ENCODE assay signal across 1 cellular context in the genomic region with DNA sequence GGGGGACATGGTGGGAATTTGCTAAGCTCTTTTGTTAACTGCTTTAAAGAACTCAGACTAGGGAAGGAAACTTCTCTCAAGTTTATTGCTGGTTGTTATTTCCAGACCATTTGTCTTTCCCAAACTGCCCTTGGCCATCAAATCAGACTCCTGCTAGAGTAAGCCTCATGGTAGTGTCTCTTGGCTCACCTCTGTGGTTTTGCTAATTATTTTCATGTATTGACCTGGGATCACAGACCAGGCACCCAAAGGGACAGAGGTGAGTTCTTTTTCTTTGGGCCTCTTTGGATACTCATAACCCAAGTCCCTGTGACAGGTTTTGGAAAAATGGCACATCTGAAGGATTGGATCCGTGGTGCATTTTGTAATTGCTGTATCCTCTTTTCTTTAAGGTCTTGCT.
TF ChIP-seq lines count a peak whose summit lies in the region.

No MANE protein-coding gene starts in this region.

TF ChIP-seq in WTC11, 78 proteins besides CTCF, POLR2A, EP300 and RAD21 (continued from another document):
- TF ChIP-seq, protein P1, sequence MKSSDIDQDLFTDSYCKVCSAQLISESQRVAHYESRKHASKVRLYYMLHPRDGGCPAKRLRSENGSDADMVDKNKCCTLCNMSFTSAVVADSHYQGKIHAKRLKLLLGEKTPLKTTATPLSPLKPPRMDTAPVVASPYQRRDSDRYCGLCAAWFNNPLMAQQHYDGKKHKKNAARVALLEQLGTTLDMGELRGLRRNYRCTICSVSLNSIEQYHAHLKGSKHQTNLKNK (CRISPR knock-in tag; IDR thresholded peaks at IDR 0.05), result no peak
- no peak for TF ChIP-seq NR3C1 (CRISPR knock-in tag; conservative IDR thresholded peaks at IDR 0.05; ENCODE audit: low read depth)
- TF ChIP-seq, protein P2, sequence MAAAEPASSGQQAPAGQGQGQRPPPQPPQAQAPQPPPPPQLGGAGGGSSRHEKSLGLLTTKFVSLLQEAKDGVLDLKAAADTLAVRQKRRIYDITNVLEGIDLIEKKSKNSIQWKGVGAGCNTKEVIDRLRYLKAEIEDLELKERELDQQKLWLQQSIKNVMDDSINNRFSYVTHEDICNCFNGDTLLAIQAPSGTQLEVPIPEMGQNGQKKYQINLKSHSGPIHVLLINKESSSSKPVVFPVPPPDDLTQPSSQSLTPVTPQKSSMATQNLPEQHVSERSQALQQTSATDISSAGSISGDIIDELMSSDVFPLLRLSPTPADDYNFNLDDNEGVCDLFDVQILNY (CRISPR knock-in tag; IDR thresholded peaks at IDR 0.05), result no peak
